In genomic region chr1:63487336-63488065, GRCh38 we compare ENCODE assay signal across 2 cellular contexts.
TF ChIP-seq lines count a peak whose summit lies in the region.

No MANE protein-coding gene starts in this region.

TF ChIP-seq in IMR-90, 13 proteins besides CTCF, POLR2A, EP300 and RAD21:
- TF ChIP-seq SMC3 (IDR thresholded peaks at IDR 0.05; ENCODE audit: low read depth, low read length), result no peak
- no peak for TF ChIP-seq CHD1 (IDR thresholded peaks at IDR 0.05; ENCODE audit: low read depth, low read length)
- no peak for TF ChIP-seq RCOR1 (IDR thresholded peaks at IDR 0.05; ENCODE audit: insufficient replicate concordance, low read length)
- TF ChIP-seq BHLHE40 (IDR thresholded peaks at IDR 0.05; ENCODE audit: low read depth, low read length), result no peak
- TF ChIP-seq USF2 (IDR thresholded peaks at IDR 0.05; ENCODE audit: low read depth, low read length), result no peak
- no peak for TF ChIP-seq RFX5 (IDR thresholded peaks at IDR 0.05; ENCODE audit: low read depth, low read length)
- TF ChIP-seq MAZ (IDR thresholded peaks at IDR 0.05; ENCODE audit: borderline replicate concordance, low read depth, low read length), result no peak
- no peak for TF ChIP-seq MAFK (IDR thresholded peaks at IDR 0.05; ENCODE audit: low read depth, low read length)
- TF ChIP-seq ELK1 (IDR thresholded peaks at IDR 0.05; ENCODE audit: borderline replicate concordance, low read depth, low read length), result no peak
- no peak for TF ChIP-seq CEBPB (IDR thresholded peaks at IDR 0.05; ENCODE audit: low read depth, low read length)
- no peak for TF ChIP-seq FOS (IDR thresholded peaks at IDR 0.05; ENCODE audit: low read depth, low read length)
- TF ChIP-seq MXI1 (IDR thresholded peaks at IDR 0.05; ENCODE audit: borderline replicate concordance, low read depth, low read length), result no peak
- no peak for TF ChIP-seq NFE2L2 (IDR thresholded peaks at IDR 0.05; ENCODE audit: low read depth, low read length)

TF ChIP-seq in H1, 55 proteins besides CTCF, POLR2A, EP300 and RAD21:
- TF ChIP-seq SP1 (IDR thresholded peaks at IDR 0.05; ENCODE audit: low read depth, low read length) (no peak), YY1 (IDR thresholded peaks at IDR 0.05; ENCODE audit: low read depth, low read length) (no peak), KDM1A (IDR thresholded peaks at IDR 0.05; ENCODE audit: borderline replicate concordance, low read length) (no peak), CHD1 (IDR thresholded peaks at IDR 0.05; ENCODE audit: low read depth, low read length) (no peak), RFX5 (IDR thresholded peaks at IDR 0.05; ENCODE audit: borderline replicate concordance, low read depth, low read length) (no peak), NANOG (IDR thresholded peaks at IDR 0.05; ENCODE audit: insufficient read depth, low read depth, low read length, poor library complexity, severe bottlenecking) (no peak), BCL11A (IDR thresholded peaks at IDR 0.05; ENCODE audit: low read depth in 2 of 2, low read length in 2 of 2) (no peak), EZH2 (IDR thresholded peaks at IDR 0.05; ENCODE audit: low read depth, low read length, severe bottlenecking) (no peak), KDM5A (IDR thresholded peaks at IDR 0.05; ENCODE audit: low read length) (no peak), SP4 (IDR thresholded peaks at IDR 0.05; ENCODE audit: low read length) (no peak), NRF1 (IDR thresholded peaks at IDR 0.05; ENCODE audit: low read depth, low read length) (no peak), TCF12 (IDR thresholded peaks at IDR 0.05; ENCODE audit: low read depth, low read length) (no peak), CHD7 (IDR thresholded peaks at IDR 0.05; ENCODE audit: insufficient replicate concordance, low read length) (no peak), SIRT6 (IDR thresholded peaks at IDR 0.05; ENCODE audit: low read length) (no peak), KDM4A (IDR thresholded peaks at IDR 0.05; ENCODE audit: low read depth, low read length, severe bottlenecking) (no peak), GABPA (IDR thresholded peaks at IDR 0.05; ENCODE audit: borderline replicate concordance, insufficient read depth, low read length) (no peak)
